ENCODE assay signal across 13 cellular contexts in genomic region chr11:96257036-96257435, GRCh38.
DNase-seq lines count a peak whose midpoint lies in the region; ATAC-seq and TF ChIP-seq lines count a peak whose summit lies in the region.
"Had no signal": no experiment of that assay in that cellular context is flagged by ENCODE, and none has a peak within 500 bp of the region (broad histone marks: within the 10 kb centered on the region; RNA-seq: fewer than 3 reads in every experiment).

No MANE protein-coding gene starts in this region.

- no peak for ATAC-seq in CD4-positive, alpha-beta T cell (ENCODE audit: poor library complexity)
- ATAC-seq in activated naive CD8-positive, alpha-beta T cell treated with anti-CD3 and anti-CD28 coated beads, Interleukin-2, amount 50 U/mL, for 24 hours = no peak
- no peak for ATAC-seq in natural killer cell treated with Interleukin-12 subunit alpha and Interleukin-12 subunit beta and Interleukin-15 and Interleukin-18, amount 100 ng/mL, for 72 hours
- ATAC-seq in left colon (no peak), HG02852 (IDR thresholded peaks at IDR 0.05; ENCODE audit: unreplicated experiment) (no peak)

- no peaks in the 10 kb centered on the region for H3K27me3 ChIP-seq in CD4-positive, alpha-beta T cell (ENCODE audit: control insufficient read depth, insufficient read depth, low read length)

- intact Hi-C loops in CD4-positive, alpha-beta T cell (cut with DNase I, micrococcal nuclease) = loop anchor here (5.0 kb wide), 4 partner anchors 35 to 50 kb away; no protein-coding TSS in a partner anchor
- intact Hi-C loops in left colon (cut with DNase I, micrococcal nuclease) = no loop called here

- POLR2A ChIA-PET in CD4-positive, alpha-beta T cell (lab: Charles Lee) = interaction anchor here (1.0 to 6.2 kb wide), 8 partner anchors 9 to 133 kb away, joined by 3 to 33 read pairs (median 3); partner anchors contain the start of genes CCDC82, JRKL and MAML2

- H3K9me3 ChIP-seq in CD4-positive, alpha-beta T cell (ENCODE audit: control insufficient read depth, low read length) = no peaks in the 10 kb centered on the region

- peak overlapping the region; percentile 99 for H3K27ac Mint-ChIP-seq in CD4-positive, alpha-beta T cell
- peak overlapping the region; percentile 90 for H3K27ac Mint-ChIP-seq in HFFc6
- H3K27ac Mint-ChIP-seq in activated naive CD8-positive, alpha-beta T cell treated with anti-CD3 and anti-CD28 coated beads, Interleukin-2, amount 50 U/mL, for 24 hours = peak overlapping the region; percentile 94
- peak overlapping the region; percentile 74 to 93 for H3K27ac Mint-ChIP-seq in natural killer cell treated with Interleukin-12 subunit alpha and Interleukin-12 subunit beta and Interleukin-15 and Interleukin-18, amount 100 ng/mL, for 72 hours

- H3K4me1 Mint-ChIP-seq in CD4-positive, alpha-beta T cell (ENCODE audit: low read depth) = peaks cover 97% of the 10 kb centered on the region
- H3K4me1 Mint-ChIP-seq in HFFc6 (ENCODE audit: low read depth) = peaks cover 84% of the 10 kb centered on the region
- peaks cover 93% of the 10 kb centered on the region for H3K4me1 Mint-ChIP-seq in activated naive CD8-positive, alpha-beta T cell treated with anti-CD3 and anti-CD28 coated beads, Interleukin-2, amount 50 U/mL, for 24 hours
- H3K4me1 Mint-ChIP-seq in natural killer cell treated with Interleukin-12 subunit alpha and Interleukin-12 subunit beta and Interleukin-15 and Interleukin-18, amount 100 ng/mL, for 72 hours (ENCODE audit: low read depth in 2 of 2) = peaks cover 66 to 68% of the 10 kb centered on the region in 2 donors

- no peaks in the 10 kb centered on the region for H3K27me3 Mint-ChIP-seq in CD4-positive, alpha-beta T cell
- no peaks in the 10 kb centered on the region for H3K27me3 Mint-ChIP-seq in HFFc6 (ENCODE audit: insufficient read depth)
- H3K27me3 Mint-ChIP-seq in activated naive CD8-positive, alpha-beta T cell treated with anti-CD3 and anti-CD28 coated beads, Interleukin-2, amount 50 U/mL, for 24 hours = no peaks in the 10 kb centered on the region
- no peaks in the 10 kb centered on the region for H3K27me3 Mint-ChIP-seq in natural killer cell treated with Interleukin-12 subunit alpha and Interleukin-12 subunit beta and Interleukin-15 and Interleukin-18, amount 100 ng/mL, for 72 hours

- H3K9me3 Mint-ChIP-seq in CD4-positive, alpha-beta T cell = no peaks in the 10 kb centered on the region
- H3K9me3 Mint-ChIP-seq in HFFc6 = no peaks in the 10 kb centered on the region
- no peaks in the 10 kb centered on the region for H3K9me3 Mint-ChIP-seq in activated naive CD8-positive, alpha-beta T cell treated with anti-CD3 and anti-CD28 coated beads, Interleukin-2, amount 50 U/mL, for 24 hours
- H3K9me3 Mint-ChIP-seq in natural killer cell treated with Interleukin-12 subunit alpha and Interleukin-12 subunit beta and Interleukin-15 and Interleukin-18, amount 100 ng/mL, for 72 hours = peaks cover 4% of the 10 kb centered on the region

- peaks cover 16% of the 10 kb centered on the region for H3K36me3 Mint-ChIP-seq in CD4-positive, alpha-beta T cell (ENCODE audit: low read depth)
- H3K36me3 Mint-ChIP-seq in HFFc6 (ENCODE audit: low read depth) = peaks cover 15% of the 10 kb centered on the region
- H3K36me3 Mint-ChIP-seq in activated naive CD8-positive, alpha-beta T cell treated with anti-CD3 and anti-CD28 coated beads, Interleukin-2, amount 50 U/mL, for 24 hours (ENCODE audit: low read depth) = peaks cover 15% of the 10 kb centered on the region
- H3K36me3 Mint-ChIP-seq in natural killer cell treated with Interleukin-12 subunit alpha and Interleukin-12 subunit beta and Interleukin-15 and Interleukin-18, amount 100 ng/mL, for 72 hours = no peaks in the 10 kb centered on the region

- TF ChIP-seq CTCF in CD4-positive, alpha-beta T cell (IDR thresholded peaks at IDR 0.05) = no peak
- TF ChIP-seq CTCF in HFFc6 (IDR thresholded peaks at IDR 0.05) = no peak

- CTCF ChIA-PET in CD4-positive, alpha-beta T cell (lab: Charles Lee) = interaction anchor here (1.3 kb wide), 1 partner anchor 14 kb away, joined by 6 read pairs; no protein-coding TSS in a partner anchor

- peak overlapping the region; percentile 91 for H3K27ac ChIP-seq in CD4-positive, alpha-beta T cell (ENCODE audit: low read depth, low read length)

- peak overlapping the region; percentile 80 for H3K4me3 Mint-ChIP-seq in CD4-positive, alpha-beta T cell
- peak overlapping the region; percentile 77 for H3K4me3 Mint-ChIP-seq in HFFc6
- H3K4me3 Mint-ChIP-seq in activated naive CD8-positive, alpha-beta T cell treated with anti-CD3 and anti-CD28 coated beads, Interleukin-2, amount 50 U/mL, for 24 hours = peak overlapping the region; percentile 73
- peak overlapping the region; percentile 79 for H3K4me3 Mint-ChIP-seq in natural killer cell treated with Interleukin-12 subunit alpha and Interleukin-12 subunit beta and Interleukin-15 and Interleukin-18, amount 100 ng/mL, for 72 hours

- no peak for DNase-seq in CD4-positive, alpha-beta T cell
- DNase-seq in HFFc6 (no peak), left colon (no peak), DMS153 treated with DMSO at 0.1 percent for 48 hours (lab: John Stamatoyannopoulos, UW; ENCODE audit: unreplicated experiment) (no peak), NOMO-1 treated with dmso at 0.1 percent for 144 hours (lab: John Stamatoyannopoulos, UW; ENCODE audit: unreplicated experiment) (no peak)
- DNase-seq in activated naive CD8-positive, alpha-beta T cell treated with anti-CD3 and anti-CD28 coated beads, Interleukin-2, amount 50 U/mL, for 24 hours = no peak
- DNase-seq in natural killer cell treated with Interleukin-12 subunit alpha and Interleukin-12 subunit beta and Interleukin-15 and Interleukin-18, amount 100 ng/mL, for 72 hours (ENCODE audit: low spot score) = no peak
- DNase-seq: activated CD4-positive, alpha-beta T cell treated with anti-CD3 and anti-CD28 coated beads, Interleukin-2, amount 50 U/mL, for 48 hours; DMS79; erythroblast; NCI-H1048; NCI-H524 had no signal

Comparison
In these comparisons a context has a peak if more than half of its experiments do, and no peak if none do; other contexts are left out.
1. intact Hi-C loops: an anchor here in CD4-positive, alpha-beta T cell (5.0 kb wide); none called in left colon.